1 cellular context compared by ENCODE assay signal in the genomic region with DNA sequence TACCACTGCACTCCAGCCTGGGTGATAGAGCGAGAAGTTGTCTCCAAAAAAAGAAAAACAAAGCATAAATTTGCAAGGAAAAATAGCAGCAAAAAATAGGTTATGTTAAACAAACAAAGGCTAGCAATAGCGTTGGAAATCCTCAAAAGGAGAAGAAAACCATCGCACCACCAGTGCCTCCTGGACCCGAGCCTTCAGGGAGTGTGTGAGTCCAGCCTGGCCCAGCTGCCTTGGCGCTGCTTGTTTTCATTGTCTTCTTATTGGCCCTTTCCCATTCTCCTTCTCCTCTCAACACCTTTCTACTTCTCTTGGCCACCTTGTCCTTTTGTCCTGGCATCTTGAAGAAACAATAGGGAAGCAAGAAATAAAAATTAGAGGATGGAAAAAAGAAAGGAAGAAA.
TF ChIP-seq lines count a peak whose summit lies in the region.

No MANE protein-coding gene starts in this region.

TF ChIP-seq in GM23338, 12 proteins besides CTCF, POLR2A, EP300 and RAD21 (continued from another document):
- TF ChIP-seq ZNF331 (CRISPR knock-in tag; IDR thresholded peaks at IDR 0.05; ENCODE audit: low read depth), result no peak
- no peak for TF ChIP-seq ZNF114 (CRISPR knock-in tag; IDR thresholded peaks at IDR 0.05)
TF ChIP-seq in GM23338: peak in this region for 0.
